ENCODE assay signal across 1 cellular context in genomic region chr19:54653181-54653809, GRCh38.
TF ChIP-seq lines count a peak whose summit lies in the region.

No MANE protein-coding gene starts in this region.

TF ChIP-seq in endothelial cell of umbilical vein, 7 proteins besides CTCF, POLR2A, EP300 and RAD21 (continued from another document):
- TF ChIP-seq, protein P1, sequence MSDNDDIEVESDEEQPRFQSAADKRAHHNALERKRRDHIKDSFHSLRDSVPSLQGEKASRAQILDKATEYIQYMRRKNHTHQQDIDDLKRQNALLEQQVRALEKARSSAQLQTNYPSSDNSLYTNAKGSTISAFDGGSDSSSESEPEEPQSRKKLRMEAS (IDR thresholded peaks at IDR 0.05; ENCODE audit: insufficient read depth, insufficient read length): no peak
TF ChIP-seq in endothelial cell of umbilical vein: peak in this region for 0.
